ENCODE assay signal across 8 cellular contexts in the genomic region with DNA sequence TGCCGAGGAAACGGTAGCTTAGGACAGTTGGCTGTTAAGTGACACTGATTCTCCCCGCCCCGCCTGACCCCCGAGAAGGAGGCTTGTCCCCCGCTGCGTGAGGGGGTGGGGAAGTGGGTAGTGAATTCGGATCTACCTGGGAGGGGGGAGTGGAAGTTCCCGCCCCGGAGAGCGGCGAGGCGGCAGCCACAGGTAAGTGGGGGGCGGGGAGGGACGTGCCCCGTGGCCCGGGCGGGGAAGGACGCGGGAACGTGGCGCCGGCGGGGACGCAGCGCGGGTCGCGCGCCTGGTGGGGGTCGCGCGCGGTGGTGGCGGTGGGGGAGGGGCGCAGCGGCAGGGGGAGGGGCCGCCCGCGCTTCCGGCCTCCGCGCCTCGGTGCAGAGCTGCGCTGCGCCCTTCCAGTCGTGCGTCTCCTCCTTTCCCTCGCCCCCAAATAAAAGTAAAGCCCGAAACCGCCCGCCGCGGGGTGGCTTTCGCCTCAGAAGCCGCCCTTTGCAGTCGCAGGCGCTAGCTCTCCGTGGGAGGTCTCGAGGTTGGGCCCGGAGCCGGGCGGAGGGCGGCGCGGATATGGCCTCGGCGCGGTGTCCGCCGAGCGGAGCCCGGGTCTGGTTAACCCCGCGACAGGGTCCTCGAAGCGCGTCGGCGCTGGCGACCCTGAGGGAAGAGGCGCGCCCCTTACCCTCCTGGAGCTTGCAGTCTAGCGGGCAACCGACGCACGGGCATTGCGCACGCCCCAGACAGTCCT. TPM values are rescaled to one million over a fixed set of nuclear protein-coding genes. Genes with fewer than 3 reads are reported as not detected.
DNase-seq lines count a peak whose midpoint lies in the region; ATAC-seq, FAIRE-seq and TF ChIP-seq lines count a peak whose summit lies in the region.

No MANE protein-coding gene starts in this region.

- H3K27ac Mint-ChIP-seq in GM23338: peak overlapping the region; percentile 99
- peak overlapping the region; percentile 96 for H3K27ac Mint-ChIP-seq in activated B cell treated with CpG ODN at 0.5 μM for 24 hours

- intact Hi-C loops in activated B cell treated with CpG ODN at 0.5 μM for 24 hours (cut with micrococcal nuclease) (loop anchor here (1.0 to 5.0 kb wide), 9 partner anchors 61 to 769 kb away; a partner anchor contains a TSS), left colon (cut with DNase I, micrococcal nuclease) (loop anchor here in 1 of 2 donors (10.0 kb wide), 1 partner anchor 161 kb away; a partner anchor contains a TSS)

- DNase-seq in GM10266 (ENCODE audit: extremely low spot score) (peak; percentile 83), GM23338 (ENCODE audit: low spot score) (peak; percentile 72), MM.1S (peak; percentile 69), activated B cell treated with CpG ODN at 0.5 μM for 24 hours (peak; percentile 76), caudate nucleus (lab: John Stamatoyannopoulos, UW) (peak in 47 of 61 donors; percentile 7 to 93 (median 79)), left colon (peak; percentile 49 to 82), D721Med (ENCODE audit: insufficient read length, low spot score) (no peak)
- peak; percentile 74 for DNase-seq in stimulated activated CD4-positive, alpha-beta T cell treated with anti-CD3 and anti-CD28 coated beads, Interleukin-2, amount 100 ng/mL, for 4 hours (ENCODE audit: low read depth)

- H3K36me3 Mint-ChIP-seq in GM23338 (ENCODE audit: low read depth) (peaks cover 14% of the 10 kb centered on the region), activated B cell treated with CpG ODN at 0.5 μM for 24 hours (ENCODE audit: low read depth) (peaks cover 8% of the 10 kb centered on the region)

- H3F3A ChIP-seq in GM23338 (replicated peaks; ENCODE audit: low read depth) (peaks cover 16% of the 10 kb centered on the region), MM.1S (ENCODE audit: insufficient read depth, low read length) (peaks cover 18% of the 10 kb centered on the region)

- H2AFZ ChIP-seq in GM23338 (peak overlapping the region; percentile 86; the same call in 1 of the 2 replicates), MM.1S (ENCODE audit: low read length) (peak overlapping the region; percentile 91)

- 0 out of 2 replicates have a peak, but pooled peaks cover 6% of the 10 kb centered on the region for H4K20me1 ChIP-seq in GM23338 (replicated peaks; ENCODE audit: insufficient read depth)
- H4K20me1 ChIP-seq in MM.1S (ENCODE audit: insufficient read depth, low read length): no peaks in the 10 kb centered on the region

- H3K9me3 ChIP-seq in MM.1S (replicated peaks; ENCODE audit: insufficient read depth, low read length): no peaks in the 10 kb centered on the region

- CTCF ChIA-PET in activated B cell treated with CpG ODN at 0.5 μM for 24 hours (lab: Charles Lee): interaction anchor here (0.9 to 5.7 kb wide), 5 partner anchors 13 to 222 kb away, joined by 3 to 66 read pairs (median 6); a partner anchor contains a TSS

- H3K4me1 Mint-ChIP-seq in GM23338: peaks cover 27% of the 10 kb centered on the region
- peaks cover 38% of the 10 kb centered on the region for H3K4me1 Mint-ChIP-seq in activated B cell treated with CpG ODN at 0.5 μM for 24 hours

- POLR2A ChIA-PET in activated B cell treated with CpG ODN at 0.5 μM for 24 hours (lab: Charles Lee): interaction anchor here (0.5 to 2.5 kb wide), 34 partner anchors 9 to 1023 kb away, joined by 3 to 15 read pairs (median 4); a partner anchor contains a TSS

- peak overlapping the region; percentile 92 for H3K4me2 ChIP-seq in GM23338
- peak overlapping the region; percentile 55 for H3K4me2 ChIP-seq in MM.1S (ENCODE audit: low read depth, low read length)

- peaks cover 16% of the 10 kb centered on the region for H3K4me1 ChIP-seq in GM23338 (ENCODE audit: insufficient read depth)
- peaks cover 16% of the 10 kb centered on the region; the same call in 1 of the 2 replicates for H3K4me1 ChIP-seq in MM.1S (ENCODE audit: low read length)

- no peaks in the 10 kb centered on the region for H3K36me3 ChIP-seq in GM23338 (ENCODE audit: insufficient read depth)
- H3K36me3 ChIP-seq in MM.1S (replicated peaks; ENCODE audit: insufficient read depth, low read length): no peaks in the 10 kb centered on the region

- no peak for TF ChIP-seq CTCF in GM10266 (IDR thresholded peaks at IDR 0.05; ENCODE audit: control insufficient read depth, insufficient read depth, low read depth, missing control alignments)
- no peak for TF ChIP-seq CTCF in GM23338 (conservative IDR thresholded peaks at IDR 0.05; ENCODE audit: low read depth in 2 of 2)
- TF ChIP-seq CTCF in MM.1S (IDR thresholded peaks at IDR 0.05; ENCODE audit: low read length): no peak
- TF ChIP-seq CTCF in activated B cell treated with CpG ODN at 0.5 μM for 24 hours (IDR thresholded peaks at IDR 0.05): no peak
- no peak for TF ChIP-seq CTCF in D721Med (IDR thresholded peaks at IDR 0.05; ENCODE audit: insufficient read depth, missing control alignments)

- peaks cover 55% of the 10 kb centered on the region for H3K79me2 ChIP-seq in GM23338 (replicated peaks; ENCODE audit: insufficient read depth)
- H3K79me2 ChIP-seq in MM.1S (ENCODE audit: low read length): peaks cover 55% of the 10 kb centered on the region

- H3K9me3 Mint-ChIP-seq in GM23338 (peaks cover 2% of the 10 kb centered on the region; the same call in 1 of the 3 replicates), activated B cell treated with CpG ODN at 0.5 μM for 24 hours (no peaks in the 10 kb centered on the region)

- FAIRE-seq in D721Med (lab: Jason Lieb, UNC): no peak

- ATAC-seq in GM23338 (peak; percentile 49), activated B cell treated with CpG ODN at 0.5 μM for 24 hours (ENCODE audit: low read depth) (peak; percentile 59), left colon (peak; percentile 61)

- H3K9me2 ChIP-seq in GM23338 (ENCODE audit: insufficient read depth): no peaks in the 10 kb centered on the region
- H3K9me2 ChIP-seq in MM.1S (replicated peaks; ENCODE audit: insufficient read depth, low read length): no peaks in the 10 kb centered on the region

- H3K9ac ChIP-seq in MM.1S (ENCODE audit: low read length): peak overlapping the region; percentile 98

- H3K27me3 Mint-ChIP-seq in GM23338 (ENCODE audit: insufficient read depth, low read depth, poor library complexity) (peaks cover 12% of the 10 kb centered on the region), activated B cell treated with CpG ODN at 0.5 μM for 24 hours (no peaks in the 10 kb centered on the region)

- H3K4me3 ChIP-seq in GM23338 (peak overlapping the region; percentile 74), MM.1S (ENCODE audit: low read length) (peak overlapping the region; percentile 84)

- H3K27ac ChIP-seq in GM23338 (ENCODE audit: low read depth): peak overlapping the region; percentile 99
- peak overlapping the region; percentile 91 for H3K27ac ChIP-seq in MM.1S (ENCODE audit: low read length)
- H3K27ac ChIP-seq in caudate nucleus (ENCODE audit: low read depth, low read length): peak overlapping the region; percentile 97

- H3K4me3 Mint-ChIP-seq in GM23338 (peak overlapping the region; percentile 82), activated B cell treated with CpG ODN at 0.5 μM for 24 hours (peak overlapping the region; percentile 95)

- no peaks in the 10 kb centered on the region for H3K27me3 ChIP-seq in GM23338 (ENCODE audit: insufficient read depth)
- no peaks in the 10 kb centered on the region for H3K27me3 ChIP-seq in MM.1S (replicated peaks; ENCODE audit: insufficient read depth, low read length)

TF ChIP-seq in GM23338, 12 proteins besides CTCF, POLR2A, EP300 and RAD21 (continues in another document):
- TF ChIP-seq, protein P1, sequence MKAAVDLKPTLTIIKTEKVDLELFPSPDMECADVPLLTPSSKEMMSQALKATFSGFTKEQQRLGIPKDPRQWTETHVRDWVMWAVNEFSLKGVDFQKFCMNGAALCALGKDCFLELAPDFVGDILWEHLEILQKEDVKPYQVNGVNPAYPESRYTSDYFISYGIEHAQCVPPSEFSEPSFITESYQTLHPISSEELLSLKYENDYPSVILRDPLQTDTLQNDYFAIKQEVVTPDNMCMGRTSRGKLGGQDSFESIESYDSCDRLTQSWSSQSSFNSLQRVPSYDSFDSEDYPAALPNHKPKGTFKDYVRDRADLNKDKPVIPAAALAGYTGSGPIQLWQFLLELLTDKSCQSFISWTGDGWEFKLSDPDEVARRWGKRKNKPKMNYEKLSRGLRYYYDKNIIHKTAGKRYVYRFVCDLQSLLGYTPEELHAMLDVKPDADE (IDR thresholded peaks at IDR 0.05): no peak
- no peak for TF ChIP-seq ZNF331 (CRISPR knock-in tag; IDR thresholded peaks at IDR 0.05; ENCODE audit: low read depth)
- TF ChIP-seq EZH2phosphoT487 (IDR thresholded peaks at IDR 0.05; ENCODE audit: unreplicated experiment): no peak
- no peak for TF ChIP-seq ZNF114 (CRISPR knock-in tag; IDR thresholded peaks at IDR 0.05)
- TF ChIP-seq, protein P2, sequence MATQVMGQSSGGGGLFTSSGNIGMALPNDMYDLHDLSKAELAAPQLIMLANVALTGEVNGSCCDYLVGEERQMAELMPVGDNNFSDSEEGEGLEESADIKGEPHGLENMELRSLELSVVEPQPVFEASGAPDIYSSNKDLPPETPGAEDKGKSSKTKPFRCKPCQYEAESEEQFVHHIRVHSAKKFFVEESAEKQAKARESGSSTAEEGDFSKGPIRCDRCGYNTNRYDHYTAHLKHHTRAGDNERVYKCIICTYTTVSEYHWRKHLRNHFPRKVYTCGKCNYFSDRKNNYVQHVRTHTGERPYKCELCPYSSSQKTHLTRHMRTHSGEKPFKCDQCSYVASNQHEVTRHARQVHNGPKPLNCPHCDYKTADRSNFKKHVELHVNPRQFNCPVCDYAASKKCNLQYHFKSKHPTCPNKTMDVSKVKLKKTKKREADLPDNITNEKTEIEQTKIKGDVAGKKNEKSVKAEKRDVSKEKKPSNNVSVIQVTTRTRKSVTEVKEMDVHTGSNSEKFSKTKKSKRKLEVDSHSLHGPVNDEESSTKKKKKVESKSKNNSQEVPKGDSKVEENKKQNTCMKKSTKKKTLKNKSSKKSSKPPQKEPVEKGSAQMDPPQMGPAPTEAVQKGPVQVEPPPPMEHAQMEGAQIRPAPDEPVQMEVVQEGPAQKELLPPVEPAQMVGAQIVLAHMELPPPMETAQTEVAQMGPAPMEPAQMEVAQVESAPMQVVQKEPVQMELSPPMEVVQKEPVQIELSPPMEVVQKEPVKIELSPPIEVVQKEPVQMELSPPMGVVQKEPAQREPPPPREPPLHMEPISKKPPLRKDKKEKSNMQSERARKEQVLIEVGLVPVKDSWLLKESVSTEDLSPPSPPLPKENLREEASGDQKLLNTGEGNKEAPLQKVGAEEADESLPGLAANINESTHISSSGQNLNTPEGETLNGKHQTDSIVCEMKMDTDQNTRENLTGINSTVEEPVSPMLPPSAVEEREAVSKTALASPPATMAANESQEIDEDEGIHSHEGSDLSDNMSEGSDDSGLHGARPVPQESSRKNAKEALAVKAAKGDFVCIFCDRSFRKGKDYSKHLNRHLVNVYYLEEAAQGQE (IDR thresholded peaks at IDR 0.05; ENCODE audit: unreplicated experiment): no peak
- no peak; the same call in none of the 2 replicates for TF ChIP-seq POLR2AphosphoS5 (IDR thresholded peaks at IDR 0.05; ENCODE audit: low read depth)
- TF ChIP-seq CREB1 (CRISPR knock-in tag; IDR thresholded peaks at IDR 0.05; ENCODE audit: low read depth): no peak

RNA-seq across cellular contexts. Expression of a gene that starts 0.4 kb away (rescaled TPM):
- total RNA-seq in GM23338 (2014; rRNA removed; shearing (Covaris generic)): 17.5 and 20.4 TPM in 2 replicates
- polyA plus RNA-seq in GM23338 (2016; fragmentation: Nextera tagmentation; extraction: Ambion mirVana): 21.2 and 22.7 TPM in 2 replicates
- total RNA-seq in activated B cell treated with CpG ODN at 0.5 μM for 24 hours (37.7 and 42.5 TPM in 2 replicates), left colon (10 to 100 TPM; 35.8 to 36.4 TPM)
